In genomic region chr11:130161441-130161840, GRCh38 we compare ENCODE assay signal across 18 cellular contexts. TPM values are rescaled to one million over a fixed set of nuclear protein-coding genes. Genes with fewer than 3 reads are reported as not detected.
DNase-seq lines count a peak whose midpoint lies in the region; ATAC-seq, FAIRE-seq and TF ChIP-seq lines count a peak whose summit lies in the region.
"Had no signal": no experiment of that assay in that cellular context is flagged by ENCODE, and none has a peak within 500 bp of the region (broad histone marks: within the 10 kb centered on the region; RNA-seq: fewer than 3 reads in every experiment).

No MANE protein-coding gene starts in this region.

- peak overlapping the region; percentile 98 for H3K4me2 ChIP-seq in SU-DHL-6 (ENCODE audit: low read depth, low read length, poor library complexity, severe bottlenecking)

- POLR2A ChIA-PET in RWPE1 (lab: Yijun Ruan, JAX; ENCODE audit: low non-redundant PET) = no interaction called here

- FAIRE-seq in small intestine (lab: Jason Lieb, UNC) = no peak

- H3K36me3 ChIP-seq in SU-DHL-6 (ENCODE audit: low read length) (no peaks in the 10 kb centered on the region), iPS-20b (ENCODE audit: insufficient read depth, low read depth, low read length) (no peaks in the 10 kb centered on the region), small intestine (ENCODE audit: control insufficient read depth in 2 of 2, insufficient read depth in 2 of 2, low read length in 2 of 2) (no peaks in the 10 kb centered on the region)
- H3K36me3 ChIP-seq: sigmoid colon had no signal

- no peaks in the 10 kb centered on the region for H4K20me1 ChIP-seq in SU-DHL-6 (ENCODE audit: low read depth, low read length)

- DNase-seq in NCI-H1417 (lab: John Stamatoyannopoulos, UW) (peak in 2 of 3 experiments; percentile 20 to 39), NCI-H1417 treated with DMSO at 0.1 percent for 48 hours (lab: John Stamatoyannopoulos, UW) (no peak), small intestine (peak; percentile 48), putamen (ENCODE audit: low spot score) (no peak), RWPE1 (ENCODE audit: low spot score) (no peak)
- DNase-seq: 8988T; activated effector memory CD4-positive, alpha-beta T cell treated with anti-CD3 and anti-CD28 coated beads, Interleukin-2, amount 50 U/mL, for 16 hours; CD8-positive, alpha-beta memory T cell; GF-D8; natural killer cell; NCI-H1436 treated with DMSO at 0.1 percent for 48 hours; NCI-H82; SHP77 treated with DMSO at 0.1 percent for 48 hours; sigmoid colon; stimulated activated naive CD8-positive, alpha-beta T cell treated with anti-CD3 and anti-CD28 coated beads, Interleukin-15, amount 100 ng/mL, for 72 hours had no signal

- no peaks in the 10 kb centered on the region for H3K27me3 ChIP-seq in SU-DHL-6 (ENCODE audit: low read length)
- H3K27me3 ChIP-seq in iPS-20b (ENCODE audit: insufficient read depth, low read length) = peaks cover 59% of the 10 kb centered on the region
- H3K27me3 ChIP-seq in small intestine (ENCODE audit: control insufficient read depth in 2 of 2, insufficient read depth in 2 of 2, low read length in 2 of 2) = no peaks in the 10 kb centered on the region

- no peak overlapping the region for H2AFZ ChIP-seq in SU-DHL-6 (ENCODE audit: low read depth, low read length, severe bottlenecking)

- H3K9me3 ChIP-seq in SU-DHL-6 (ENCODE audit: insufficient read depth, low read length) (no peaks in the 10 kb centered on the region), iPS-20b (ENCODE audit: insufficient read depth, low read depth, low read length) (no peaks in the 10 kb centered on the region), small intestine (ENCODE audit: control insufficient read depth, low read depth) (no peaks in the 10 kb centered on the region)
- H3K9me3 ChIP-seq: sigmoid colon had no signal

- H3K79me2 ChIP-seq in SU-DHL-6 (ENCODE audit: insufficient read depth, low read length) = peaks cover 63% of the 10 kb centered on the region

- TF ChIP-seq CTCF in SU-DHL-6 (IDR thresholded peaks at IDR 0.05; ENCODE audit: insufficient read depth, low read length, poor library complexity, severe bottlenecking) (no peak), RWPE1 (conservative IDR thresholded peaks at IDR 0.05; ENCODE audit: low read depth) (no peak)

- H3K9ac ChIP-seq in SU-DHL-6 (ENCODE audit: low read length) (peak overlapping the region; percentile 96), iPS-20b (ENCODE audit: low read depth, low read length) (no peak overlapping the region)

- H3K4me3 ChIP-seq in SU-DHL-6 (ENCODE audit: insufficient read depth, low read length, poor library complexity, severe bottlenecking) (peak overlapping the region; percentile 87), iPS-20b (ENCODE audit: low read length) (peak overlapping the region; percentile 56; the same call in 1 of the 2 replicates), small intestine (ENCODE audit: low read depth in 1 of 2, low read length in 2 of 2) (peak overlapping the region; percentile 67 to 86)
- H3K4me3 ChIP-seq: sigmoid colon had no signal

- CTCF ChIA-PET in RWPE1 (lab: Yijun Ruan, JAX) = no interaction called here

- peaks cover 41% of the 10 kb centered on the region for H3F3A ChIP-seq in SU-DHL-6 (ENCODE audit: insufficient read depth)

- no peak for ATAC-seq in GM18502 (IDR thresholded peaks at IDR 0.05; ENCODE audit: poor library complexity, unreplicated experiment)
- ATAC-seq: natural killer cell; stimulated activated naive CD8-positive, alpha-beta T cell treated with anti-CD3 and anti-CD28 coated beads, Interleukin-15, amount 100 ng/mL, for 72 hours had no signal

- H3K27ac ChIP-seq in SU-DHL-6 (ENCODE audit: low read depth, low read length) (peak overlapping the region; percentile 78), iPS-20b (ENCODE audit: low read length) (no peak overlapping the region), small intestine (ENCODE audit: low read depth in 1 of 2, low read length in 1 of 2) (peak overlapping the region; percentile 84 to 87), RWPE1 (no peak overlapping the region)

- WGBS in small intestine, 3 donors = 12 to 37% (median 32%) methylated on average over 6 of the region's 6 CpGs

- H3K9me2 ChIP-seq in SU-DHL-6 (replicated peaks; ENCODE audit: insufficient read depth, low read length) = no peaks in the 10 kb centered on the region

- peaks cover 8% of the 10 kb centered on the region for H3K4me1 ChIP-seq in iPS-20b (ENCODE audit: insufficient read depth, low read length)
- no peaks in the 10 kb centered on the region for H3K4me1 ChIP-seq in small intestine (ENCODE audit: control insufficient read depth in 2 of 2, insufficient read depth in 1 of 2, low read depth in 1 of 2, low read length in 1 of 2)

RNA-seq across cellular contexts. Expression of gene ST14, which starts 1.9 kb away (rescaled TPM):
- 100 to 1,000 TPM in 2 of 3 donors, 10 to 100 TPM in 1; 97.8 to 169 (median 116) TPM for polyA plus RNA-seq in small intestine
- polyA plus RNA-seq: CD8-positive, alpha-beta memory T cell had no signal

Comparison
In these comparisons a context has a peak if more than half of its experiments do, and no peak if none do; other contexts are left out.
1. DNase-seq: peak in NCI-H1417 (2 of 3) and small intestine (single experiment); none in NCI-H1417 treated with DMSO at 0.1 percent for 48 hours (single experiment), putamen (single experiment) and RWPE1 (single experiment).
2. H3K27ac ChIP-seq: peak in SU-DHL-6 (single experiment) and small intestine (2 of 2); none in iPS-20b (single experiment) and RWPE1 (single experiment).
3. Peak in every context shown above with its lines, with median percentiles within 50 percentile points of each other: H3K4me3 ChIP-seq.